In genomic region chr19:13260883-13261653, GRCh38 we compare ENCODE assay signal across 8 cellular contexts.
A peak's percentile ranks its signal among the peaks of the same experiment; 100 is the strongest.
DNase-seq lines count a peak whose midpoint lies in the region; ATAC-seq, FAIRE-seq and TF ChIP-seq lines count a peak whose summit lies in the region.

No MANE protein-coding gene starts in this region.

- no peaks in the 10 kb centered on the region for H3K27me3 ChIP-seq in naive thymus-derived CD4-positive, alpha-beta T cell (ENCODE audit: control insufficient read depth in 2 of 2, insufficient read depth in 2 of 2, low read length in 2 of 2)

- TF ChIP-seq EP300 in Ishikawa (IDR thresholded peaks at IDR 0.05; ENCODE audit: borderline replicate concordance) = no peak

- POLR2A ChIA-PET in naive thymus-derived CD4-positive, alpha-beta T cell (lab: Charles Lee) = interaction anchor here (0.6 kb wide), 1 partner anchor 86 kb away, joined by 3 read pairs; no protein-coding TSS in a partner anchor

- intact Hi-C loops in naive thymus-derived CD4-positive, alpha-beta T cell (cut with micrococcal nuclease) = loop anchor here in 1 of 2 donors (5.0 kb wide), 1 partner anchor 49 kb away; no protein-coding TSS in a partner anchor

- H3K4me3 Mint-ChIP-seq in naive thymus-derived CD4-positive, alpha-beta T cell = peak overlapping the region in 1 of 10 donors; percentile 52

- no peak for TF ChIP-seq RAD21 in Ishikawa (IDR thresholded peaks at IDR 0.05; ENCODE audit: low read depth)

- H3K9me3 ChIP-seq in naive thymus-derived CD4-positive, alpha-beta T cell (ENCODE audit: control insufficient read depth in 2 of 3, low read length in 3 of 3) = no peaks in the 10 kb centered on the region

- CTCF ChIA-PET in naive thymus-derived CD4-positive, alpha-beta T cell (lab: Charles Lee) = interaction anchor here (0.7 to 1.5 kb wide), 6 partner anchors 23 to 284 kb away, joined by 3 to 6 read pairs (median 4); no protein-coding TSS in a partner anchor

- H3K9me3 Mint-ChIP-seq in activated naive CD4-positive, alpha-beta T cell treated with anti-CD3 and anti-CD28 coated beads, Interleukin-2, amount 50 U/mL, for 72 hours = peaks cover 0 to 6% of the 10 kb centered on the region in 2 donors
- H3K9me3 Mint-ChIP-seq in naive thymus-derived CD4-positive, alpha-beta T cell = no peaks in the 10 kb centered on the region

- H3K27me3 Mint-ChIP-seq in naive thymus-derived CD4-positive, alpha-beta T cell = peaks cover 0 to 31% (median 17%) of the 10 kb centered on the region in 5 donors

- DNase-seq in COLO668 (lab: John Stamatoyannopoulos, UW; ENCODE audit: unreplicated experiment) = peak; percentile 19
- DNase-seq in activated naive CD4-positive, alpha-beta T cell treated with anti-CD3 and anti-CD28 coated beads, Interleukin-2, amount 50 U/mL, for 72 hours (ENCODE audit: low spot score in 2 of 2) = peak; percentile 30 to 60
- peak in 1 of 9 donors; percentile 34 for DNase-seq in naive thymus-derived CD4-positive, alpha-beta T cell
- no peak for DNase-seq in NCI-H2107 (lab: John Stamatoyannopoulos, UW)
- DNase-seq in frontal cortex (ENCODE audit: low spot score in 2 of 2) = no peak
- no peak for DNase-seq in NCI-H1105 (lab: John Stamatoyannopoulos, UW)

- peak; percentile 71 for ATAC-seq in GM21381 (IDR thresholded peaks at IDR 0.05; ENCODE audit: unreplicated experiment)
- peak; percentile 96 to 98 for ATAC-seq in activated naive CD4-positive, alpha-beta T cell treated with anti-CD3 and anti-CD28 coated beads, Interleukin-2, amount 50 U/mL, for 72 hours
- peak; percentile 75 for ATAC-seq in naive thymus-derived CD4-positive, alpha-beta T cell

- peaks cover 0 to 13% of the 10 kb centered on the region in 2 donors for H3K36me3 Mint-ChIP-seq in activated naive CD4-positive, alpha-beta T cell treated with anti-CD3 and anti-CD28 coated beads, Interleukin-2, amount 50 U/mL, for 72 hours
- peaks cover 0 to 4% (median 0%) of the 10 kb centered on the region in 5 donors for H3K36me3 Mint-ChIP-seq in naive thymus-derived CD4-positive, alpha-beta T cell

- H3K4me1 ChIP-seq in naive thymus-derived CD4-positive, alpha-beta T cell (ENCODE audit: control insufficient read depth in 2 of 2, insufficient read depth in 2 of 2, low read length in 2 of 2) = no peaks in the 10 kb centered on the region

- no peak overlapping the region for H3K4me3 ChIP-seq in naive thymus-derived CD4-positive, alpha-beta T cell (ENCODE audit: low read length)

- peaks cover 0 to 15% (median 0%) of the 10 kb centered on the region in 7 donors for H3K4me1 Mint-ChIP-seq in naive thymus-derived CD4-positive, alpha-beta T cell

- peak overlapping the region; percentile 33 to 49 for H3K27ac Mint-ChIP-seq in activated naive CD4-positive, alpha-beta T cell treated with anti-CD3 and anti-CD28 coated beads, Interleukin-2, amount 50 U/mL, for 72 hours
- H3K27ac Mint-ChIP-seq in naive thymus-derived CD4-positive, alpha-beta T cell = no peak overlapping the region

- no peaks in the 10 kb centered on the region for H3K36me3 ChIP-seq in naive thymus-derived CD4-positive, alpha-beta T cell (ENCODE audit: control insufficient read depth in 2 of 3, insufficient read depth in 3 of 3, low read length in 3 of 3)

- no peak overlapping the region for H3K27ac ChIP-seq in naive thymus-derived CD4-positive, alpha-beta T cell (ENCODE audit: low read depth, low read length)

- FAIRE-seq in frontal cortex (lab: Jason Lieb, UNC) = no peak

TF ChIP-seq in Ishikawa, 13 proteins besides CTCF, POLR2A, EP300 and RAD21:
- TF ChIP-seq EGR1 (IDR thresholded peaks at IDR 0.05) (no peak), USF1 (IDR thresholded peaks at IDR 0.05) (peak; percentile 44; the same call in 1 of the 2 replicates)

Comparison
In these comparisons a context has a peak if more than half of its experiments do, and no peak if none do; other contexts are left out.
1. DNase-seq: peak in COLO668 (single experiment) and activated naive CD4-positive, alpha-beta T cell treated with anti-CD3 and anti-CD28 coated beads, Interleukin-2, amount 50 U/mL, for 72 hours (2 of 2); none in NCI-H2107 (single experiment), frontal cortex (0 of 2) and NCI-H1105 (single experiment).
2. H3K27ac Mint-ChIP-seq: peak in activated naive CD4-positive, alpha-beta T cell treated with anti-CD3 and anti-CD28 coated beads, Interleukin-2, amount 50 U/mL, for 72 hours (2 of 2); none in naive thymus-derived CD4-positive, alpha-beta T cell (0 of 9).
3. Peak in every context shown above with its lines, with median percentiles within 50 percentile points of each other: ATAC-seq.